Comparison of ENCODE assay signal across 8 cellular contexts in the genomic region with DNA sequence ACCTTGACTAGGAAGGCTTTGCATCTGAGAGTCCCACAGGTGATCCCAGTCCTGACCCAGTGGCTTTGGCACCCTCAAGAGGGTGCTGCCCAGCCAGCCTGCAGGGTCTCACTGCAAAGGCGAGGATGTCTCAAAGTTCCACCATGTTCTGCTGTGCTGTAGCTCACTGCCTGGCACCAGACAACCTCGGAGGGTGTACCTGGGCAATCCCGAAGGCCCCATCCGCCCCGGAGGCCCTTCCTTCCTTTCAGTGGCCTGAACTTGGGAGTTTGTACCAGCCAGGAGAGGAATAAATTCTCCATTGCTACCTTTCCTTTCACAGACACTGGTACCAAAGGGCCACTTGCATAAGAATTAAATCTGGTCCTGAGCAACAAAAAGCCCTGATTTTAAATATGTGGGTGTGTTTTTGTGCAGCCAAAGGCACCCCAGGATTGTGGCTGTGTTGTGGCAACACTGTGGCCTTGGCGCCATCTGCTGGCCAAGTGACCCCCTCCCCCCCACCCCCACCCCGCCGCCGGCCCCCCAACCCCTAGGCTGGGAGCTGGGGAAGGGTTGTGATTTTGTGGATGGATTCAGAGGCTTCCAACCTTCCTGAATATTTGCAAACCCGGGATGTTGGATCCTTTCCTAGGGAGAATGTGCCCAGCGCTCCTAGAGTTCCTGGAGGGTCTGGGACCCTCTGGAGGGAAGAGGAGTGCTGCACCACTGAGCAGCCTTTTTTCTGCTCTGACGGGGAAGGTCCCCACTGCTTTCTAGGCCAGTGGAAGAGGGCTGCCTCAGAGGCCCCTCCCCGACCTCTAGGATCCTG. TPM values are rescaled to one million over a fixed set of nuclear protein-coding genes. Genes with fewer than 3 reads are reported as not detected.
DNase-seq lines count a peak whose midpoint lies in the region; ATAC-seq and FAIRE-seq lines count a peak whose summit lies in the region.

No MANE protein-coding gene starts in this region.

- no peaks in the 10 kb centered on the region for H3K9me3 Mint-ChIP-seq in stimulated activated naive B cell treated with anti-CD40 and anti-IgM and Interleukin-4, amounts not matched to agents 10 μg/mL and 1 μg/mL and 100 μg/mL, for 72 hours

- peak; percentile 44 to 58 for ATAC-seq in stimulated activated naive B cell treated with anti-CD40 and anti-IgM and Interleukin-4, amounts not matched to agents 10 μg/mL and 1 μg/mL and 100 μg/mL, for 72 hours (replicated peaks)

- H3K36me3 Mint-ChIP-seq in stimulated activated naive B cell treated with anti-CD40 and anti-IgM and Interleukin-4, amounts not matched to agents 10 μg/mL and 1 μg/mL and 100 μg/mL, for 72 hours = no peaks in the 10 kb centered on the region

- H3K27me3 Mint-ChIP-seq in stimulated activated naive B cell treated with anti-CD40 and anti-IgM and Interleukin-4, amounts not matched to agents 10 μg/mL and 1 μg/mL and 100 μg/mL, for 72 hours = peaks cover 0 to 10% of the 10 kb centered on the region in 2 donors

- no peak overlapping the region for H3K27ac Mint-ChIP-seq in stimulated activated naive B cell treated with anti-CD40 and anti-IgM and Interleukin-4, amounts not matched to agents 10 μg/mL and 1 μg/mL and 100 μg/mL, for 72 hours

- H3K4me3 Mint-ChIP-seq in stimulated activated naive B cell treated with anti-CD40 and anti-IgM and Interleukin-4, amounts not matched to agents 10 μg/mL and 1 μg/mL and 100 μg/mL, for 72 hours = no peak overlapping the region

- H3K4me1 Mint-ChIP-seq in stimulated activated naive B cell treated with anti-CD40 and anti-IgM and Interleukin-4, amounts not matched to agents 10 μg/mL and 1 μg/mL and 100 μg/mL, for 72 hours = no peaks in the 10 kb centered on the region

- FAIRE-seq in HTR-8/SVneo (lab: Jason Lieb, UNC) = no peak
- no peak for FAIRE-seq in RCC 7860 (lab: Jason Lieb, UNC)

- peak; percentile 33 for DNase-seq in activated gamma-delta T cell treated with Interleukin-2 at 50 U/mL for 16 hours
- no peak for DNase-seq in activated gamma-delta T cell (lab: John Stamatoyannopoulos, UW)
- peak; percentile 27 for DNase-seq in activated CD4-positive, alpha-beta T cell treated with anti-CD3 and anti-CD28 coated beads, Interleukin-2, amount 50 U/mL, for 1 hour
- peak; percentile 72 for DNase-seq in germinal center (ENCODE audit: low spot score)
- DNase-seq in stimulated activated naive B cell treated with anti-CD40 and anti-IgM and Interleukin-4, amounts not matched to agents 10 μg/mL and 1 μg/mL and 100 μg/mL, for 72 hours = no peak
- DNase-seq in HTR-8/SVneo (ENCODE audit: insufficient read length, low spot score) = no peak
- DNase-seq in RCC 7860 (ENCODE audit: low spot score) = no peak
- DNase-seq in posterior vena cava (ENCODE audit: low spot score) = no peak

- intact Hi-C loops in posterior vena cava (cut with DNase I) = no loop called here

RNA-seq across cellular contexts. Expression of gene PTPN23, which starts 9.7 kb away (rescaled TPM):
- total RNA-seq in posterior vena cava = 10 to 100 TPM; 30.8 to 32.4 TPM

Comparison
In these comparisons a context has a peak if more than half of its experiments do, and no peak if none do; other contexts are left out.
1. DNase-seq: peak in activated gamma-delta T cell treated with Interleukin-2 at 50 U/mL for 16 hours (single experiment), activated CD4-positive, alpha-beta T cell treated with anti-CD3 and anti-CD28 coated beads, Interleukin-2, amount 50 U/mL, for 1 hour (single experiment) and germinal center (single experiment); none in activated gamma-delta T cell (single experiment), stimulated activated naive B cell treated with anti-CD40 and anti-IgM and Interleukin-4, amounts not matched to agents 10 μg/mL and 1 μg/mL and 100 μg/mL, for 72 hours (single experiment), HTR-8/SVneo (single experiment), RCC 7860 (single experiment) and posterior vena cava (single experiment).